In genomic region chr6:99119109-99120031, GRCh38 we compare ENCODE assay signal across 9 cellular contexts.
A peak's percentile ranks its signal among the peaks of the same experiment; 100 is the strongest.
DNase-seq lines count a peak whose midpoint lies in the region; ATAC-seq and TF ChIP-seq lines count a peak whose summit lies in the region.
"Had no signal": no experiment of that assay in that cellular context is flagged by ENCODE, and none has a peak within 500 bp of the region (broad histone marks: within the 10 kb centered on the region; RNA-seq: fewer than 3 reads in every experiment).

No MANE protein-coding gene starts in this region.

- no peaks in the 10 kb centered on the region for H3K4me1 Mint-ChIP-seq in CD4-positive, alpha-beta T cell (ENCODE audit: low read depth)
- H3K4me1 Mint-ChIP-seq in activated CD4-positive, alpha-beta T cell treated with anti-CD3 and anti-CD28 coated beads, Interleukin-2, amount 10 ng/mL, durations not matched to agents 7 days and 5 days = no peaks in the 10 kb centered on the region

- no peaks in the 10 kb centered on the region for H3K9me3 Mint-ChIP-seq in CD4-positive, alpha-beta T cell
- H3K9me3 Mint-ChIP-seq in activated CD4-positive, alpha-beta T cell treated with anti-CD3 and anti-CD28 coated beads, Interleukin-2, amount 10 ng/mL, durations not matched to agents 7 days and 5 days = no peaks in the 10 kb centered on the region

- no peak overlapping the region for H3K4me3 ChIP-seq in cardiac muscle cell
- no peak overlapping the region for H3K4me3 ChIP-seq in gastrocnemius medialis
- H3K4me3 ChIP-seq: SJSA1 had no signal

- ATAC-seq in CD4-positive, alpha-beta T cell (ENCODE audit: poor library complexity) = no peak
- peak; percentile 87 for ATAC-seq in GM18858 (IDR thresholded peaks at IDR 0.05; ENCODE audit: unreplicated experiment)
- ATAC-seq in HG03159 (IDR thresholded peaks at IDR 0.05; ENCODE audit: unreplicated experiment) = peak; percentile 76
- ATAC-seq in gastrocnemius medialis = peak in 1 of 2 donors; percentile 36

- CTCF ChIA-PET in CD4-positive, alpha-beta T cell (lab: Charles Lee) = interaction anchor here (0.6 to 1.7 kb wide), 7 partner anchors 9 to 1933 kb away, joined by 3 to 8 read pairs (median 3); no protein-coding TSS in a partner anchor
- CTCF ChIA-PET in activated CD4-positive, alpha-beta T cell treated with anti-CD3 and anti-CD28 coated beads, Interleukin-2, amount 10 ng/mL, durations not matched to agents 7 days and 5 days (lab: Charles Lee) = interaction anchor here (1.0 to 1.4 kb wide), 2 partner anchors 10 to 24 kb away, joined by 3 read pairs; no protein-coding TSS in a partner anchor

- H3K27ac ChIP-seq in CD4-positive, alpha-beta T cell (ENCODE audit: low read depth, low read length) = no peak overlapping the region
- H3K27ac ChIP-seq in cardiac muscle cell = no peak overlapping the region
- H3K27ac ChIP-seq in gastrocnemius medialis = no peak overlapping the region
- H3K27ac ChIP-seq: SJSA1 had no signal

- intact Hi-C loops in CD4-positive, alpha-beta T cell (cut with DNase I, micrococcal nuclease) = loop anchor here (1.0 to 10.0 kb wide), 4 partner anchors 355 to 1933 kb away; no protein-coding TSS in a partner anchor
- intact Hi-C loops in gastrocnemius medialis (cut with DNase I; ENCODE audit: low total_unique reads) = loop anchor here (1.0 kb wide), 1 partner anchor 286 kb away; no protein-coding TSS in a partner anchor

- H3K4me1 ChIP-seq in cardiac muscle cell (ENCODE audit: low read depth) = no peaks in the 10 kb centered on the region
- H3K4me1 ChIP-seq in gastrocnemius medialis = no peaks in the 10 kb centered on the region
- H3K4me1 ChIP-seq: SJSA1 had no signal

- no peaks in the 10 kb centered on the region for H3K36me3 ChIP-seq in cardiac muscle cell
- H3K36me3 ChIP-seq in gastrocnemius medialis = no peaks in the 10 kb centered on the region
- H3K36me3 ChIP-seq: SJSA1 had no signal

- H3K4me3 Mint-ChIP-seq in CD4-positive, alpha-beta T cell = no peak overlapping the region
- no peak overlapping the region for H3K4me3 Mint-ChIP-seq in activated CD4-positive, alpha-beta T cell treated with anti-CD3 and anti-CD28 coated beads, Interleukin-2, amount 10 ng/mL, durations not matched to agents 7 days and 5 days

- DNase-seq in CD4-positive, alpha-beta T cell = peak in 2 of 10 experiments; percentile 2 to 6
- DNase-seq in NCI-H2227 treated with DMSO at 0.1 percent for 48 hours (lab: John Stamatoyannopoulos, UW) (peak; percentile 71), cardiac muscle cell (ENCODE audit: low read depth in 1 of 2, low spot score in 1 of 2) (peak; percentile 52 to 62), gastrocnemius medialis (no peak), UCSD-AML1 (lab: John Stamatoyannopoulos, UW; ENCODE audit: unreplicated experiment) (no peak)
- peak; percentile 46 for DNase-seq in activated CD4-positive, alpha-beta T cell treated with anti-CD3 and anti-CD28 coated beads, Interleukin-2, amount 10 ng/mL, durations not matched to agents 7 days and 5 days

- no peaks in the 10 kb centered on the region for H3K9me3 ChIP-seq in CD4-positive, alpha-beta T cell (ENCODE audit: control insufficient read depth, low read length)
- H3K9me3 ChIP-seq in cardiac muscle cell (ENCODE audit: low read depth) (no peaks in the 10 kb centered on the region), gastrocnemius medialis (no peaks in the 10 kb centered on the region)
- H3K9me3 ChIP-seq: SJSA1 had no signal

- in situ Hi-C loops in gastrocnemius medialis (cut with MboI; ENCODE audit: low sequenced_read_pairs in 4 of 4) = loop anchor here in 1 of 4 donors (25.0 kb wide), 1 partner anchor 1632 kb away; no protein-coding TSS in a partner anchor

- TF ChIP-seq POLR2A in gastrocnemius medialis (IDR thresholded peaks at IDR 0.05) = no peak

- POLR2A ChIA-PET in CD4-positive, alpha-beta T cell (lab: Charles Lee) = no interaction called here
- POLR2A ChIA-PET in activated CD4-positive, alpha-beta T cell treated with anti-CD3 and anti-CD28 coated beads, Interleukin-2, amount 10 ng/mL, durations not matched to agents 7 days and 5 days (lab: Charles Lee) = no interaction called here

- peaks cover 4% of the 10 kb centered on the region for H3K27me3 ChIP-seq in CD4-positive, alpha-beta T cell (ENCODE audit: control insufficient read depth, insufficient read depth, low read length)
- H3K27me3 ChIP-seq in cardiac muscle cell (no peaks in the 10 kb centered on the region), gastrocnemius medialis (no peaks in the 10 kb centered on the region)

- H3K27ac Mint-ChIP-seq in CD4-positive, alpha-beta T cell = no peak overlapping the region
- H3K27ac Mint-ChIP-seq in activated CD4-positive, alpha-beta T cell treated with anti-CD3 and anti-CD28 coated beads, Interleukin-2, amount 10 ng/mL, durations not matched to agents 7 days and 5 days = no peak overlapping the region

- peak; percentile 63 for TF ChIP-seq CTCF in CD4-positive, alpha-beta T cell (IDR thresholded peaks at IDR 0.05)
- peak; percentile 64 for TF ChIP-seq CTCF in cardiac muscle cell (IDR thresholded peaks at IDR 0.05; ENCODE audit: low read depth, low read length)
- TF ChIP-seq CTCF in gastrocnemius medialis (IDR thresholded peaks at IDR 0.05 in 4 of 5, conservative IDR thresholded peaks at IDR 0.05 in 1 of 5) = peak; percentile 8 to 74 (median 52)

- peaks cover 54% of the 10 kb centered on the region for H3K27me3 Mint-ChIP-seq in CD4-positive, alpha-beta T cell
- H3K27me3 Mint-ChIP-seq in activated CD4-positive, alpha-beta T cell treated with anti-CD3 and anti-CD28 coated beads, Interleukin-2, amount 10 ng/mL, durations not matched to agents 7 days and 5 days = peaks cover 17% of the 10 kb centered on the region

- H3K36me3 Mint-ChIP-seq in CD4-positive, alpha-beta T cell (ENCODE audit: low read depth) = no peaks in the 10 kb centered on the region
- no peaks in the 10 kb centered on the region for H3K36me3 Mint-ChIP-seq in activated CD4-positive, alpha-beta T cell treated with anti-CD3 and anti-CD28 coated beads, Interleukin-2, amount 10 ng/mL, durations not matched to agents 7 days and 5 days (ENCODE audit: low read depth)

Comparison
In these comparisons a context has a peak if more than half of its experiments do, and no peak if none do; other contexts are left out.
1. DNase-seq: peak in NCI-H2227 treated with DMSO at 0.1 percent for 48 hours (single experiment), activated CD4-positive, alpha-beta T cell treated with anti-CD3 and anti-CD28 coated beads, Interleukin-2, amount 10 ng/mL, durations not matched to agents 7 days and 5 days (single experiment) and cardiac muscle cell (2 of 2); none in gastrocnemius medialis (0 of 2) and UCSD-AML1 (single experiment).
2. Peak in every context shown above with its lines, with median percentiles within 50 percentile points of each other: CTCF ChIP-seq.